In the genomic region with DNA sequence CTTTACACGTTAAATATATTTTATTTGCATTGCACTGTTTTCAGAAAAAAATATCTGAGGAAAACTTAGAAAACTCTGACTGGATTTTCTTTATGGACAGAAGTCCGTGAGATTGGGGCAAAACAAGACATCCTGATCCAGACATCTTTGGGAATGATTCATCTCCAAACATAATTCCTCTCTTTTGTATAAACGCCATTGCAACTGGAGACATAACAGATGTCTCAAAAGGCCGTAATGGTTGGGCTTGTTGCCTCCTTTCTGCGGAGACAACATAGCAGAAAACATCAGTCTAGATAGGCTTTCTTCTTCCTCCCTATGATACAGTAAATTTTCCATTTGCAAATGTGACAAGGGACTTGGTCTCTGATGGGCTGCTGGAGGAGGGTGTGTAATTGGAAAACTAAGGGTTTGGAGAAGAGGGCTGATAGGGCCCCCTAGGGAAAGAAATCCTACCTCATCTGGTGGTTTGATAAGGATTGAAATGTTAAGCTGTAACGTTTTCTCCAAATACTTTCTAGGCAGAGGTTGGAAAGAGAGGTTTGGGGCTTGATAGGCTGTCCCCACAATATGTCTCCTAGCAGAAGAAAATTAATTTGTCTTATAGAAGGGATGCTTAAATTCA, we compare ENCODE assay signal across 15 cellular contexts.
DNase-seq lines count a peak whose midpoint lies in the region; TF ChIP-seq lines count a peak whose summit lies in the region.
"Had no signal": no experiment of that assay in that cellular context is flagged by ENCODE, and none has a peak within 500 bp of the region (broad histone marks: within the 10 kb centered on the region; RNA-seq: fewer than 3 reads in every experiment).

No MANE protein-coding gene starts in this region.

- no peaks in the 10 kb centered on the region for H3K4me1 ChIP-seq in neuronal stem cell (ENCODE audit: control insufficient read depth in 2 of 2, insufficient read depth in 1 of 2, low read depth in 1 of 2, low read length in 2 of 2)
- H3K4me1 ChIP-seq: A549 had no signal

- no peak overlapping the region for H2BK15ac ChIP-seq in neuronal stem cell (ENCODE audit: low read length)

- WGBS in neuronal stem cell (ENCODE audit: extremely low coverage in 2 of 2, insufficient read length in 2 of 2, insufficient replicate concordance in 1 of 2), 2 donors, result no CpG with 5 or more reads among the region's 6 CpGs

- no peak overlapping the region for H3K14ac ChIP-seq in neuronal stem cell (ENCODE audit: low read length)

- H3K4ac ChIP-seq in neuronal stem cell (ENCODE audit: low read length), result no peak overlapping the region

- H2AK5ac ChIP-seq in neuronal stem cell (ENCODE audit: low read depth, low read length), result no peak overlapping the region

- no peak overlapping the region for H3K23ac ChIP-seq in neuronal stem cell (ENCODE audit: low read depth, low read length, poor library complexity)

- H2BK12ac ChIP-seq in neuronal stem cell (ENCODE audit: low read length), result no peak overlapping the region

- no peak overlapping the region for H4K8ac ChIP-seq in neuronal stem cell (ENCODE audit: low read depth, low read length)

- H2AFZ ChIP-seq in neuronal stem cell (ENCODE audit: low read length), result peak overlapping the region; percentile 10

- no peak overlapping the region for H3K4me2 ChIP-seq in neuronal stem cell (ENCODE audit: insufficient read depth, low read length, poor library complexity, severe bottlenecking)
- H3K4me2 ChIP-seq: A549, KMS-11 had no signal

- no peak overlapping the region for H3K18ac ChIP-seq in neuronal stem cell (ENCODE audit: low read length)

- H2BK5ac ChIP-seq in neuronal stem cell (ENCODE audit: low read length), result no peak overlapping the region

- H4K91ac ChIP-seq in neuronal stem cell (ENCODE audit: low read depth, low read length, poor library complexity), result no peak overlapping the region

- DNase-seq in LHCN-M2 (ENCODE audit: low read depth), result peak; percentile 2
- peak; percentile 66 for DNase-seq in fibroblast of mammary gland (ENCODE audit: low read depth)
- no peak for DNase-seq in neuronal stem cell (ENCODE audit: low spot score)
- no peak for DNase-seq in SHP77 (lab: John Stamatoyannopoulos, UW)
- DNase-seq in activated naive CD4-positive, alpha-beta T cell treated with anti-CD3 and anti-CD28 coated beads, Interleukin-2, amount 50 U/mL, for 16 hours, result no peak
- DNase-seq in H4 (ENCODE audit: low spot score), result no peak
- DNase-seq: DMS79 treated with DMSO at 0.1 percent for 48 hours; MG63; NCI-H1092; NCI-H2081; NK-92 treated with Interleukin-12 subunit alpha and Interleukin-12 subunit beta, amount 100 ng/mL, for 24 hours had no signal

- H3K36me3 ChIP-seq in neuronal stem cell (replicated peaks in 1 of 2; ENCODE audit: control insufficient read depth in 2 of 2, insufficient read depth in 2 of 2, low read length in 2 of 2), result no peaks in the 10 kb centered on the region
- H3K36me3 ChIP-seq: MG63 had no signal

- H2BK120ac ChIP-seq in neuronal stem cell (ENCODE audit: low read depth, low read length), result no peak overlapping the region

- no peaks in the 10 kb centered on the region for H3K79me1 ChIP-seq in neuronal stem cell (ENCODE audit: low read depth, low read length)

- H3K4me3 ChIP-seq in fibroblast of mammary gland (ENCODE audit: control insufficient read depth, low read depth, low read length) (no peak overlapping the region), neuronal stem cell (ENCODE audit: low read length in 2 of 2) (no peak overlapping the region)
- H3K4me3 ChIP-seq: A549, MG63, SK-N-MC had no signal

- H3K27me3 ChIP-seq in neuronal stem cell (ENCODE audit: control insufficient read depth in 3 of 3, insufficient read depth in 3 of 3, low read depth in 1 of 3, low read length in 3 of 3), result no peaks in the 10 kb centered on the region
- H3K27me3 ChIP-seq: MG63 had no signal

- TF ChIP-seq CTCF in C4-2B (conservative IDR thresholded peaks at IDR 0.05) (peak; percentile 12; the same call in 1 of the 2 replicates), fibroblast of mammary gland (conservative IDR thresholded peaks at IDR 0.05; ENCODE audit: control insufficient read depth, insufficient read depth, low read depth, low read length) (peak; percentile 30)

- no peaks in the 10 kb centered on the region for H3K9me3 ChIP-seq in neuronal stem cell (replicated peaks in 1 of 2; ENCODE audit: control insufficient read depth in 2 of 2, insufficient read depth in 1 of 2, low read depth in 1 of 2, low read length in 2 of 2)
- H3K9me3 ChIP-seq: MG63 had no signal

- H3K27ac ChIP-seq in C4-2B (no peak overlapping the region), neuronal stem cell (replicated peaks; ENCODE audit: low read length) (no peak overlapping the region)
- H3K27ac ChIP-seq: A549, KMS-11, SK-N-MC had no signal

- no peak overlapping the region for H3K9ac ChIP-seq in neuronal stem cell (ENCODE audit: low read depth, low read length, poor library complexity)
- H3K9ac ChIP-seq: KMS-11 had no signal

Comparison
In these comparisons a context has a peak if more than half of its experiments do, and no peak if none do; other contexts are left out.
1. DNase-seq: peak in LHCN-M2 (single experiment) and fibroblast of mammary gland (single experiment); none in neuronal stem cell (single experiment), SHP77 (0 of 2), activated naive CD4-positive, alpha-beta T cell treated with anti-CD3 and anti-CD28 coated beads, Interleukin-2, amount 50 U/mL, for 16 hours (single experiment) and H4 (single experiment).